1 cellular context compared by ENCODE assay signal in genomic region chr12:14962180-14962579, GRCh38.
TF ChIP-seq lines count a peak whose summit lies in the region.

No MANE protein-coding gene starts in this region.

TF ChIP-seq in GM12878, 131 proteins besides CTCF, POLR2A, EP300 and RAD21 (continued from another document):
- no peak for TF ChIP-seq HSF1 (IDR thresholded peaks at IDR 0.05; ENCODE audit: low read depth, low read length)
- TF ChIP-seq EED (IDR thresholded peaks at IDR 0.05; ENCODE audit: low read depth), result no peak
- peak; percentile 47 for TF ChIP-seq CUX1 (IDR thresholded peaks at IDR 0.05; ENCODE audit: insufficient replicate concordance, low read depth, low read length)
- TF ChIP-seq ZNF24 (IDR thresholded peaks at IDR 0.05), result peak; percentile 78; the same call in 1 of the 2 replicates
- no peak for TF ChIP-seq SUPT20H (IDR thresholded peaks at IDR 0.05; ENCODE audit: borderline replicate concordance, control insufficient read depth, low read depth, low read length)
- TF ChIP-seq TBL1XR1 (IDR thresholded peaks at IDR 0.05; ENCODE audit: low read depth, low read length), result no peak
- no peak for TF ChIP-seq NRF1 (conservative IDR thresholded peaks at IDR 0.05; ENCODE audit: low read depth, low read length)
- TF ChIP-seq EGR1 (IDR thresholded peaks at IDR 0.05; ENCODE audit: borderline replicate concordance in 1 of 2, low read depth in 2 of 2, low read length in 2 of 2), result no peak
- no peak for TF ChIP-seq GABPA (IDR thresholded peaks at IDR 0.05; ENCODE audit: low read depth)
- TF ChIP-seq HDAC6 (IDR thresholded peaks at IDR 0.05; ENCODE audit: unreplicated experiment), result no peak
- peak; percentile 21; the same call in 1 of the 2 replicates for TF ChIP-seq MXI1 (IDR thresholded peaks at IDR 0.05; ENCODE audit: low read depth, low read length)
- TF ChIP-seq ZBTB4 (CRISPR knock-in tag; IDR thresholded peaks at IDR 0.05), result no peak
- peak; percentile 58; the same call in 1 of the 2 replicates for TF ChIP-seq YY1 (IDR thresholded peaks at IDR 0.05; ENCODE audit: low read depth, low read length)
- TF ChIP-seq ATF2 (IDR thresholded peaks at IDR 0.05; ENCODE audit: low read length), result 0 out of 2 replicates have a peak, but pooled peaks have one; percentile 5
- TF ChIP-seq TCF12 (IDR thresholded peaks at IDR 0.05; ENCODE audit: low read depth, low read length), result no peak
- no peak for TF ChIP-seq ZNF207 (IDR thresholded peaks at IDR 0.05; ENCODE audit: borderline replicate concordance)
- no peak for TF ChIP-seq IKZF1 (conservative IDR thresholded peaks at IDR 0.05)
- TF ChIP-seq ZNF384 (IDR thresholded peaks at IDR 0.05; ENCODE audit: borderline replicate concordance, low read depth, low read length), result no peak
- TF ChIP-seq MEF2B (IDR thresholded peaks at IDR 0.05; ENCODE audit: partially characterized antibody, poor library complexity, severe bottlenecking), result no peak
